ENCODE assay signal across 9 cellular contexts in genomic region chr17:80780381-80781187, GRCh38.
DNase-seq lines count a peak whose midpoint lies in the region; ATAC-seq and TF ChIP-seq lines count a peak whose summit lies in the region.
"Had no signal": no experiment of that assay in that cellular context is flagged by ENCODE, and none has a peak within 500 bp of the region (broad histone marks: within the 10 kb centered on the region; RNA-seq: fewer than 3 reads in every experiment).

No MANE protein-coding gene starts in this region.

- H3K9ac ChIP-seq in OCI-LY1 (ENCODE audit: low read length) = peak overlapping the region; percentile 63

- TF ChIP-seq CTCF in OCI-LY1 (IDR thresholded peaks at IDR 0.05; ENCODE audit: low read length) = no peak
- no peak for TF ChIP-seq CTCF in gastroesophageal sphincter (IDR thresholded peaks at IDR 0.05)

- WGBS in gastroesophageal sphincter (ENCODE audit: low coverage in 1 of 2), 2 donors = 74 to 78% methylated on average over 10 to 18 of the region's 19 CpGs

- TF ChIP-seq POLR2A in gastroesophageal sphincter (IDR thresholded peaks at IDR 0.05) = no peak

- peak overlapping the region; percentile 62 for H3K4me2 ChIP-seq in OCI-LY1 (ENCODE audit: low read length)

- no peak for TF ChIP-seq EP300 in gastroesophageal sphincter (IDR thresholded peaks at IDR 0.05)

- ATAC-seq in GM19395 (IDR thresholded peaks at IDR 0.05; ENCODE audit: unreplicated experiment) (peak; percentile 85), gastroesophageal sphincter (peak; percentile 4)

- H3K9me2 ChIP-seq in OCI-LY1 (ENCODE audit: low read depth, low read length) = no peaks in the 10 kb centered on the region

- H3K79me2 ChIP-seq in ACC112 (ENCODE audit: control insufficient read depth, insufficient read depth, low read length, unreplicated experiment) (peaks cover 4% of the 10 kb centered on the region), OCI-LY1 (ENCODE audit: insufficient read depth, low read length) (peaks cover 25% of the 10 kb centered on the region)

- H3K27ac ChIP-seq in ACC112 (ENCODE audit: low read depth, low read length) = peak overlapping the region; percentile 75
- peak overlapping the region; percentile 96 for H3K27ac ChIP-seq in OCI-LY1 (ENCODE audit: low read depth, low read length, poor library complexity, severe bottlenecking)
- H3K27ac ChIP-seq in gastroesophageal sphincter = peak overlapping the region in 3 of 4 donors; percentile 38 to 74 (median 55)

- H3K27me3 ChIP-seq in ACC112 (ENCODE audit: insufficient read depth, low read length) (no peaks in the 10 kb centered on the region), OCI-LY1 (ENCODE audit: insufficient read depth, low read length) (no peaks in the 10 kb centered on the region), gastroesophageal sphincter (no peaks in the 10 kb centered on the region)
- H3K27me3 ChIP-seq: tibial artery had no signal

- H3K9me3 ChIP-seq in OCI-LY1 (ENCODE audit: low read length) (no peaks in the 10 kb centered on the region), gastroesophageal sphincter (no peaks in the 10 kb centered on the region)
- H3K9me3 ChIP-seq: tibial artery had no signal

- H3F3A ChIP-seq in OCI-LY1 (ENCODE audit: insufficient read depth, low read length) = 0 out of 2 replicates have a peak, but pooled peaks cover 3% of the 10 kb centered on the region

- H3K4me1 ChIP-seq in ACC112 (ENCODE audit: control insufficient read depth, insufficient read depth, low read length, unreplicated experiment) (peaks cover 27% of the 10 kb centered on the region), OCI-LY1 (ENCODE audit: insufficient read depth, low read length, severe bottlenecking) (peaks cover 75% of the 10 kb centered on the region), gastroesophageal sphincter (peaks cover 0 to 76% (median 0%) of the 10 kb centered on the region in 3 donors)

- H4K20me1 ChIP-seq in OCI-LY1 (ENCODE audit: insufficient read depth, low read length) = no peaks in the 10 kb centered on the region

- peak overlapping the region; percentile 17; the same call in 1 of the 2 replicates for H3K4me3 ChIP-seq in ACC112 (ENCODE audit: low read depth, low read length)
- peak overlapping the region; percentile 47 for H3K4me3 ChIP-seq in OCI-LY1 (ENCODE audit: low read depth, low read length, poor library complexity, severe bottlenecking)
- H3K4me3 ChIP-seq in gastroesophageal sphincter = no peak overlapping the region
- H3K4me3 ChIP-seq: tibial artery had no signal

- H2AFZ ChIP-seq in ACC112 (ENCODE audit: low read length, unreplicated experiment) (no peak overlapping the region), OCI-LY1 (ENCODE audit: low read length) (no peak overlapping the region)

- H3K36me3 ChIP-seq in ACC112 (ENCODE audit: insufficient read depth, low read length) = 0 out of 2 replicates have a peak, but pooled peaks cover 3% of the 10 kb centered on the region
- H3K36me3 ChIP-seq in OCI-LY1 (ENCODE audit: insufficient read depth, low read length) = peaks cover 74% of the 10 kb centered on the region
- peaks cover 0 to 6% of the 10 kb centered on the region in 2 donors for H3K36me3 ChIP-seq in gastroesophageal sphincter

- DNase-seq in NCI-H226 (no peak), NCI-H774 (lab: John Stamatoyannopoulos, UW) (no peak), AG08396 (ENCODE audit: low spot score) (no peak)
- DNase-seq in activated CD8-positive, alpha-beta memory T cell treated with anti-CD3 and anti-CD28 coated beads, Interleukin-2, amount 50 U/mL, for 4 hours = no peak

Comparison
In these comparisons a context has a peak if more than half of its experiments do, and no peak if none do; other contexts are left out.
1. H3K4me3 ChIP-seq: peak in ACC112 (single experiment) and OCI-LY1 (single experiment); none in gastroesophageal sphincter (0 of 2).
2. Peak in every context shown above with its lines, with median percentiles within 50 percentile points of each other: H3K27ac ChIP-seq.